Comparison of ENCODE assay signal across 1 cellular context in genomic region chr7:80659120-80660055, GRCh38.
TF ChIP-seq lines count a peak whose summit lies in the region.

No MANE protein-coding gene starts in this region.

TF ChIP-seq in K562, 482 proteins besides CTCF, POLR2A, EP300 and RAD21 (continued from another document):
- TF ChIP-seq FOXP4 (CRISPR knock-in tag; IDR thresholded peaks at IDR 0.05; ENCODE audit: borderline replicate concordance): no peak
- no peak for TF ChIP-seq RBM39 (optimal IDR thresholded peaks at IDR 0.05; ENCODE audit: low read depth, low read length)
- 0 out of 2 replicates have a peak, but pooled peaks have one; percentile 8 for TF ChIP-seq SMC3 (conservative IDR thresholded peaks at IDR 0.05; ENCODE audit: insufficient read depth, low read depth, low read length)
- TF ChIP-seq ZNF140 (CRISPR knock-in tag; IDR thresholded peaks at IDR 0.05): no peak
- no peak for TF ChIP-seq SREBF2 (CRISPR knock-in tag; IDR thresholded peaks at IDR 0.05)
